ENCODE assay signal across 23 cellular contexts in genomic region chr15:71683401-71684274, GRCh38.
A peak's percentile ranks its signal among the peaks of the same experiment; 100 is the strongest.
DNase-seq lines count a peak whose midpoint lies in the region; ATAC-seq and TF ChIP-seq lines count a peak whose summit lies in the region.
"Had no signal": no experiment of that assay in that cellular context is flagged by ENCODE, and none has a peak within 500 bp of the region (broad histone marks: within the 10 kb centered on the region; RNA-seq: fewer than 3 reads in every experiment).

No MANE protein-coding gene starts in this region.

- no peaks in the 10 kb centered on the region for H4K20me1 ChIP-seq in osteoblast (ENCODE audit: insufficient read depth, low read length)

- no peak overlapping the region for H3K4me2 ChIP-seq in osteoblast (ENCODE audit: insufficient read depth, low read length)

- H3K4me1 ChIP-seq in osteoblast (ENCODE audit: insufficient read depth, low read length): peaks cover 15% of the 10 kb centered on the region

- no peak overlapping the region for H2AFZ ChIP-seq in osteoblast (ENCODE audit: low read length)

- H3K9me3 ChIP-seq in osteoblast (ENCODE audit: low read depth, low read length): no peaks in the 10 kb centered on the region
- H3K9me3 ChIP-seq: gastrocnemius medialis, right atrium auricular region, spleen had no signal

- peak overlapping the region; percentile 23 for H3K27ac ChIP-seq in brain microvascular endothelial cell
- peak overlapping the region; percentile 34 for H3K27ac ChIP-seq in osteoblast (ENCODE audit: low read depth, low read length)
- H3K27ac ChIP-seq: epithelial cell of prostate, gastrocnemius medialis, HL-60, right atrium auricular region, spleen, VCaP had no signal

- H3K27me3 ChIP-seq in brain microvascular endothelial cell (replicated peaks) (no peaks in the 10 kb centered on the region), osteoblast (ENCODE audit: insufficient read depth, low read length) (no peaks in the 10 kb centered on the region)
- H3K27me3 ChIP-seq: gastrocnemius medialis, right atrium auricular region, spleen had no signal

- no peak overlapping the region for H3K4me3 ChIP-seq in brain microvascular endothelial cell (ENCODE audit: low read depth, low read length)
- no peak overlapping the region for H3K4me3 ChIP-seq in osteoblast (ENCODE audit: insufficient read depth, low read length)
- H3K4me3 ChIP-seq: gastrocnemius medialis, right atrium auricular region, spleen had no signal

- no peaks in the 10 kb centered on the region for H3K79me2 ChIP-seq in osteoblast (ENCODE audit: insufficient read depth, low read length)

- H3K36me3 ChIP-seq in brain microvascular endothelial cell (replicated peaks) (no peaks in the 10 kb centered on the region), osteoblast (ENCODE audit: insufficient read depth, low read length) (no peaks in the 10 kb centered on the region)
- H3K36me3 ChIP-seq: gastrocnemius medialis, right atrium auricular region, spleen had no signal

- no peak for ATAC-seq in HG02610 (IDR thresholded peaks at IDR 0.05; ENCODE audit: unreplicated experiment)
- ATAC-seq: gastrocnemius medialis had no signal

- in situ Hi-C loops in brain microvascular endothelial cell (cut with HindIII; ENCODE audit: low pct_ligation_motif_present, low sequenced_read_pairs): no loop called here

- TF ChIP-seq CTCF in brain microvascular endothelial cell (IDR thresholded peaks at IDR 0.05; ENCODE audit: low read depth, low read length, missing control alignments) (no peak), osteoblast (IDR thresholded peaks at IDR 0.05; ENCODE audit: extremely low read depth, low read depth, low read length) (no peak)

- DNase-seq in EH (ENCODE audit: low read depth): peak; percentile 76
- DNase-seq in M059J (ENCODE audit: low read depth): peak; percentile 46
- DNase-seq in brain microvascular endothelial cell: no peak
- DNase-seq in osteoblast (ENCODE audit: insufficient read length, low spot score, missing footprints): no peak
- no peak for DNase-seq in AML-193 (lab: John Stamatoyannopoulos, UW)
- no peak for DNase-seq in NCI-H2171 treated with DMSO at 0.1 percent for 48 hours (lab: John Stamatoyannopoulos, UW)
- no peak for DNase-seq in mucosa of gallbladder (ENCODE audit: low spot score)
- DNase-seq: activated CD4-positive, alpha-beta T cell treated with anti-CD3 and anti-CD28 coated beads for 4 hours; activated CD8-positive, alpha-beta memory T cell treated with anti-CD3 and anti-CD28 coated beads for 24 hours; activated gamma-delta T cell treated with Interleukin-2 at 50 U/mL for 16 hours; Calu3; DMS79 treated with DMSO at 0.1 percent for 48 hours; effector CD4-positive, alpha-beta T cell; gastrocnemius medialis; NCI-H1105 treated with DMSO at 0.1 percent for 48 hours; NCI-H2081; NCI-H82; spleen had no signal

Comparison
In these comparisons a context has a peak if more than half of its experiments do, and no peak if none do; other contexts are left out.
1. DNase-seq: peak in EH (single experiment) and M059J (single experiment); none in brain microvascular endothelial cell (single experiment), osteoblast (single experiment), AML-193 (0 of 2), NCI-H2171 treated with DMSO at 0.1 percent for 48 hours (single experiment) and mucosa of gallbladder (single experiment).